1 cellular context compared by ENCODE assay signal in genomic region chr19:1400281-1401137, GRCh38.
A peak's percentile ranks its signal among the peaks of the same experiment; 100 is the strongest.
TF ChIP-seq lines count a peak whose summit lies in the region.

No MANE protein-coding gene starts in this region.

TF ChIP-seq in HepG2, 621 proteins besides CTCF, POLR2A, EP300 and RAD21 (continued from another document and continues in another):
- peak; percentile 49 for TF ChIP-seq ZNF142 (CRISPR knock-in tag; IDR thresholded peaks at IDR 0.05)
- TF ChIP-seq NAIF1 (CRISPR knock-in tag; IDR thresholded peaks at IDR 0.05; ENCODE audit: borderline replicate concordance) = no peak
- TF ChIP-seq ZMYM2 (CRISPR knock-in tag; IDR thresholded peaks at IDR 0.05) = peak; percentile 91
- no peak for TF ChIP-seq IRF9 (CRISPR knock-in tag; IDR thresholded peaks at IDR 0.05; ENCODE audit: borderline replicate concordance)
- peak; percentile 62; the same call in 1 of the 2 replicates for TF ChIP-seq AHDC1 (CRISPR knock-in tag; IDR thresholded peaks at IDR 0.05; ENCODE audit: borderline replicate concordance)
- TF ChIP-seq ZNF17 (CRISPR knock-in tag; IDR thresholded peaks at IDR 0.05) = no peak
- TF ChIP-seq PAF1 (CRISPR knock-in tag; IDR thresholded peaks at IDR 0.05) = no peak
- TF ChIP-seq HMG20A (CRISPR knock-in tag; IDR thresholded peaks at IDR 0.05; ENCODE audit: borderline replicate concordance) = peak; percentile 23; the same call in 1 of the 2 replicates
- no peak for TF ChIP-seq HOXA9 (CRISPR knock-in tag; IDR thresholded peaks at IDR 0.05; ENCODE audit: borderline replicate concordance)
- TF ChIP-seq ZNF432 (CRISPR knock-in tag; IDR thresholded peaks at IDR 0.05; ENCODE audit: borderline replicate concordance) = no peak
- peak; percentile 90 for TF ChIP-seq ZNF296 (CRISPR knock-in tag; conservative IDR thresholded peaks at IDR 0.05)
- TF ChIP-seq ZNF597 (CRISPR knock-in tag; IDR thresholded peaks at IDR 0.05) = no peak
- TF ChIP-seq SMC3 (IDR thresholded peaks at IDR 0.05; ENCODE audit: low read length) = no peak
- no peak for TF ChIP-seq ZNF7 (CRISPR knock-in tag; IDR thresholded peaks at IDR 0.05)
- peak; percentile 34; the same call in 1 of the 2 replicates for TF ChIP-seq GABPB1 (CRISPR knock-in tag; IDR thresholded peaks at IDR 0.05)
- no peak for TF ChIP-seq ZNF563 (CRISPR knock-in tag; IDR thresholded peaks at IDR 0.05)
- no peak for TF ChIP-seq ZBTB37 (CRISPR knock-in tag; IDR thresholded peaks at IDR 0.05)
- TF ChIP-seq LRRFIP1 (CRISPR knock-in tag; conservative IDR thresholded peaks at IDR 0.05) = no peak
- peak; percentile 34 for TF ChIP-seq RBFOX2 (IDR thresholded peaks at IDR 0.05; ENCODE audit: low read depth, low read length)
- TF ChIP-seq MLXIP (CRISPR knock-in tag; IDR thresholded peaks at IDR 0.05; ENCODE audit: borderline replicate concordance) = peak; percentile 63; the same call in 1 of the 2 replicates
- no peak; the same call in 1 of the 2 replicates for TF ChIP-seq KLF11 (CRISPR knock-in tag; IDR thresholded peaks at IDR 0.05)
- peak; percentile 74; the same call in 1 of the 2 replicates for TF ChIP-seq PRDM15 (CRISPR knock-in tag; IDR thresholded peaks at IDR 0.05)
